In the genomic region with DNA sequence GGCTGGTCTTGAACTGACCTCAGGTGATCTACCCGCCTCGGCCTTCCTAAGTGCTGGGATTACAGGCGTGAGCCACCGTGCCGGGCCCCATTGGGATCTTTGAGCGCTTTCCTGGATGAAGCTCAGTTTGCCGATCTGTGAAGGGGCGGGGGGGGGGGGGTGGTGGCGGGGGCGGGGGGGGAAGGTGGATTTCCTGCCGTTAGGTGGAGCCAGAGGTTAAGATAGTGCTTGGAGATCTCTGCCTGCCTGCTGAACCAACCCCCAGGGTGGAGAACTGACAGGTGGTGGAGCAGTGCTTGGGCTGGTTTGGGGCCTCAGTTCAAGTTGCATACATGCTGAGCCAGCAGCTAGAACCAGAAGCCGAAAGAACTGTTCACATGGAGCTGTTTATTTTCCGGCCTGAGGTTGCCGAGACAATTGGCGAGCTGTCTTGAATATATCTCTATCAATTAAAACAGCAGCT, we compare ENCODE assay signal across 8 cellular contexts.
DNase-seq lines count a peak whose midpoint lies in the region; ATAC-seq lines count a peak whose summit lies in the region.

No MANE protein-coding gene starts in this region.

- DNase-seq in 8988T (peak; percentile 90), GM19238 (ENCODE audit: insufficient read length, low spot score) (peak; percentile 58), NCI-H2196 (lab: John Stamatoyannopoulos, UW; ENCODE audit: unreplicated experiment) (peak; percentile 82), kidney tubule cell (ENCODE audit: low spot score) (peak; percentile 78)
- peak; percentile 29 to 44 for DNase-seq in central memory CD8-positive, alpha-beta T cell (ENCODE audit: low spot score in 2 of 2)
- DNase-seq in stimulated activated CD4-positive, alpha-beta T cell treated with anti-CD3 and anti-CD28 coated beads, Interleukin-1b, Interleukin-23, amount 100 ng/mL, for 4 hours (ENCODE audit: low read depth in 2 of 2) = peak; percentile 42 to 57

- H3K4me3 Mint-ChIP-seq in central memory CD8-positive, alpha-beta T cell = peak overlapping the region; percentile 84

- H3K27me3 Mint-ChIP-seq in central memory CD8-positive, alpha-beta T cell = no peaks in the 10 kb centered on the region

- peak; percentile 50 to 58 for ATAC-seq in activated CD4-positive, CD25-positive, alpha-beta regulatory T cell treated with anti-CD3 and anti-CD28 coated beads, Interleukin-2, amount 50 U/mL, for 24 hours
- peak; percentile 68 for ATAC-seq in central memory CD8-positive, alpha-beta T cell (replicated peaks; ENCODE audit: extremely low read depth, poor library complexity, severe bottlenecking)
- ATAC-seq in GM21515 (IDR thresholded peaks at IDR 0.05; ENCODE audit: unreplicated experiment) = no peak

- no peaks in the 10 kb centered on the region for H3K9me3 Mint-ChIP-seq in central memory CD8-positive, alpha-beta T cell

- peaks cover 4% of the 10 kb centered on the region for H3K36me3 Mint-ChIP-seq in central memory CD8-positive, alpha-beta T cell (ENCODE audit: insufficient read depth)

- peaks cover 27% of the 10 kb centered on the region for H3K4me1 Mint-ChIP-seq in central memory CD8-positive, alpha-beta T cell

- H3K27ac Mint-ChIP-seq in central memory CD8-positive, alpha-beta T cell (ENCODE audit: low read depth) = peak overlapping the region; percentile 49

Comparison
In these comparisons a context has a peak if more than half of its experiments do, and no peak if none do; other contexts are left out.
1. DNase-seq: peak in every context shown above with its lines; median percentile 90 in 8988T; 82 in NCI-H2196; 78 in kidney tubule cell; 58 in GM19238; 50 in stimulated activated CD4-positive, alpha-beta T cell treated with anti-CD3 and anti-CD28 coated beads, Interleukin-1b, Interleukin-23, amount 100 ng/mL, for 4 hours; 36 in central memory CD8-positive, alpha-beta T cell.